Comparison of ENCODE assay signal across 8 cellular contexts in the genomic region with DNA sequence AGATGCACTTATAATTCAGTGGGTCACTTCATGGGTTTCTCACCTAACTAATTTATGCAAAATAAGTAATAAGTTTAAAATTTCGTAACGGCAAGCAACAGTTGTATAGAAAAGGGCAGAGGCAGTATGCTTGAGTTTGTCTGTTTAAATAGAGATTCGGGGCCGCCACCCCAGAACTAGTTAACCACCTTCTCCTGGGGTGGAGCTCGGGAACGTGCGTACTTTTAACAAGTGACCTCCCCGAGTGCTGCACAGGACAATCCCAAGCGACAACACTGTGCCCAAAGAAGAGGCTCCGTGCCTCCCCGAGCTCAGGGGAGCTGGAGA. TPM values are rescaled to one million over a fixed set of nuclear protein-coding genes. Genes with fewer than 3 reads are reported as not detected.
A peak's percentile ranks its signal among the peaks of the same experiment; 100 is the strongest.
DNase-seq lines count a peak whose midpoint lies in the region; TF ChIP-seq lines count a peak whose summit lies in the region.

No MANE protein-coding gene starts in this region.

- peak overlapping the region; percentile 84 for H3K4ac ChIP-seq in trophoblast cell (ENCODE audit: low read depth, low read length)

- DNase-seq in GM12865 (ENCODE audit: low read depth): no peak
- DNase-seq in PC-9: no peak
- no peak for DNase-seq in epithelial cell of proximal tubule (ENCODE audit: low read depth)
- DNase-seq in trophoblast cell: no peak
- no peak for DNase-seq in NCI-H510A treated with DMSO at 0.1 percent for 48 hours (lab: John Stamatoyannopoulos, UW)
- no peak for DNase-seq in NCI-H2196 treated with DMSO at 0.1 percent for 48 hours (lab: John Stamatoyannopoulos, UW; ENCODE audit: unreplicated experiment)
- DNase-seq in NCI-H524 (lab: John Stamatoyannopoulos, UW): no peak
- DNase-seq in NCI-H82 treated with DMSO at 0.1 percent for 48 hours (lab: John Stamatoyannopoulos, UW; ENCODE audit: unreplicated experiment): no peak

- no peaks in the 10 kb centered on the region for H3K9me3 ChIP-seq in PC-9 (ENCODE audit: insufficient read depth, low read depth)
- no peaks in the 10 kb centered on the region for H3K9me3 ChIP-seq in trophoblast cell (ENCODE audit: insufficient read depth, low read depth, low read length)

- H3K79me2 ChIP-seq in PC-9 (ENCODE audit: low read depth) (peaks cover 54% of the 10 kb centered on the region), trophoblast cell (ENCODE audit: control insufficient read depth, insufficient read depth, low read length, poor library complexity) (peaks cover 8% of the 10 kb centered on the region)

- H3K36me3 ChIP-seq in PC-9 (ENCODE audit: low read depth) (peaks cover 43% of the 10 kb centered on the region), trophoblast cell (ENCODE audit: control insufficient read depth in 1 of 2, insufficient read depth in 2 of 2, low read length in 2 of 2) (peaks cover 2 to 8% of the 10 kb centered on the region in 2 experiments)

- H2BK5ac ChIP-seq in trophoblast cell (ENCODE audit: low read depth, low read length, poor library complexity): peak overlapping the region; percentile 75

- H3K4me1 ChIP-seq in PC-9 (replicated peaks; ENCODE audit: insufficient read depth) (peaks cover 35% of the 10 kb centered on the region), trophoblast cell (ENCODE audit: control insufficient read depth in 1 of 2, insufficient read depth in 2 of 2, low read length in 2 of 2) (peaks cover 2 to 5% of the 10 kb centered on the region in 2 experiments)

- peak overlapping the region; percentile 90 for H3K9ac ChIP-seq in trophoblast cell (ENCODE audit: low read length)

- CTCF ChIA-PET in PC-9 (lab: Charles Lee): interaction anchor here (2.2 kb wide), 1 partner anchor 119 kb away, joined by 15 read pairs; no protein-coding TSS in a partner anchor

- peak overlapping the region; percentile 86 for H2AFZ ChIP-seq in PC-9
- peak overlapping the region; percentile 88 for H2AFZ ChIP-seq in trophoblast cell (ENCODE audit: insufficient read depth, low read length, poor library complexity)

- H3K4me3 ChIP-seq in GM12865 (ENCODE audit: low read depth, low read length): peak overlapping the region; percentile 98
- H3K4me3 ChIP-seq in PC-9: peak overlapping the region; percentile 99
- H3K4me3 ChIP-seq in epithelial cell of proximal tubule (ENCODE audit: low read depth, low read length): peak overlapping the region; percentile 93
- peak overlapping the region; percentile 95 for H3K4me3 ChIP-seq in trophoblast cell (ENCODE audit: low read depth, low read length)

- H3K27me3 ChIP-seq in PC-9 (ENCODE audit: insufficient read depth, low read depth): no peaks in the 10 kb centered on the region
- H3K27me3 ChIP-seq in trophoblast cell (ENCODE audit: insufficient read depth, low read length): no peaks in the 10 kb centered on the region

- H4K91ac ChIP-seq in trophoblast cell (ENCODE audit: low read depth, low read length): peak overlapping the region; percentile 63

- no TSS peak for BruUV-seq in PC-9 (replicated peaks; lab: Mats Ljungman, UMichigan)

- H3K9me2 ChIP-seq in PC-9 (ENCODE audit: insufficient read depth): no peaks in the 10 kb centered on the region

- peak overlapping the region; percentile 81 for H3K14ac ChIP-seq in trophoblast cell (ENCODE audit: low read length)

- H4K8ac ChIP-seq in trophoblast cell (ENCODE audit: low read depth, low read length): peak overlapping the region; percentile 72

- no peaks in the 10 kb centered on the region; the same call in 1 of the 2 replicates for H3F3A ChIP-seq in PC-9 (ENCODE audit: insufficient read depth, low read depth)

- H4K12ac ChIP-seq in trophoblast cell (ENCODE audit: low read depth, low read length): no peak overlapping the region

- intact Hi-C loops in PC-9 (cut with micrococcal nuclease; ENCODE audit: unreplicated experiment): loop anchor here (2.0 kb wide), 2 partner anchors 50 to 526 kb away; no protein-coding TSS in a partner anchor

- no peak overlapping the region for H3K23ac ChIP-seq in trophoblast cell (ENCODE audit: low read length)

- H2BK120ac ChIP-seq in trophoblast cell (ENCODE audit: insufficient read depth, low read length, poor library complexity): peak overlapping the region; percentile 48

- no peak overlapping the region for H2BK12ac ChIP-seq in trophoblast cell (ENCODE audit: low read length)

- no peak overlapping the region for H2AK5ac ChIP-seq in trophoblast cell (ENCODE audit: low read length)

- H3K18ac ChIP-seq in trophoblast cell (ENCODE audit: low read length): no peak overlapping the region

- H3K79me1 ChIP-seq in trophoblast cell (ENCODE audit: low read length): peaks cover 9% of the 10 kb centered on the region

- POLR2A ChIA-PET in PC-9 (lab: Charles Lee; ENCODE audit: unreplicated experiment): interaction anchor here (0.6 to 0.9 kb wide), 7 partner anchors 74 to 683 kb away, joined by 3 to 5 read pairs (median 4); a partner anchor contains a TSS

- TF ChIP-seq CTCF in GM12865 (IDR thresholded peaks at IDR 0.05; ENCODE audit: insufficient read depth, low read depth, low read length, missing control alignments): no peak
- no peak for TF ChIP-seq CTCF in PC-9 (conservative IDR thresholded peaks at IDR 0.05)
- TF ChIP-seq CTCF in epithelial cell of proximal tubule (conservative IDR thresholded peaks at IDR 0.05; ENCODE audit: low read depth, low read length): no peak

- peaks cover 21% of the 10 kb centered on the region; the same call in 1 of the 2 replicates for H4K20me1 ChIP-seq in PC-9 (ENCODE audit: insufficient read depth)

- no CpG with 5 or more reads among the region's 11 CpGs for WGBS in trophoblast cell (ENCODE audit: extremely low coverage, insufficient coverage, insufficient read length)

- peak overlapping the region; percentile 79 for H3K4me2 ChIP-seq in PC-9
- H3K4me2 ChIP-seq in trophoblast cell (ENCODE audit: low read length): peak overlapping the region; percentile 92

- H3K27ac ChIP-seq in PC-9 (peak overlapping the region; percentile 83), trophoblast cell (ENCODE audit: low read depth, low read length) (peak overlapping the region; percentile 78)

RNA-seq across cellular contexts. Expression of a gene that starts 0.4 kb away (rescaled TPM):
- 117 and 152 TPM in 2 replicates for total RNA-seq in PC-9 (2021)
- 171 and 309 TPM in 2 replicates for total RNA-seq in epithelial cell of proximal tubule
- polyA plus RNA-seq in trophoblast cell (2013): 329 and 336 TPM in 2 replicates
